ENCODE assay signal across 1 cellular context in genomic region chr14:104206281-104206904, GRCh38.
TF ChIP-seq lines count a peak whose summit lies in the region.

No MANE protein-coding gene starts in this region.

TF ChIP-seq in HEK293, 187 proteins besides CTCF, POLR2A, EP300 and RAD21 (continued from another document):
- TF ChIP-seq ZNF529 (tag by site-specific recombination; IDR thresholded peaks at IDR 0.05; ENCODE audit: insufficient replicate concordance) (no peak), ZNF391 (tag by site-specific recombination; IDR thresholded peaks at IDR 0.05; ENCODE audit: borderline replicate concordance, low read depth) (no peak), ZNF530 (tag by site-specific recombination; IDR thresholded peaks at IDR 0.05; ENCODE audit: low read depth) (no peak), GLIS2 (tag by site-specific recombination; IDR thresholded peaks at IDR 0.05) (0 out of 2 replicates have a peak, but pooled peaks have one; percentile 48), KLF17 (tag by site-specific recombination; IDR thresholded peaks at IDR 0.05) (peak; percentile 80; the same call in 1 of the 2 replicates), ZNF639 (tag by site-specific recombination; IDR thresholded peaks at IDR 0.05) (no peak), ZBTB20 (tag by site-specific recombination; IDR thresholded peaks at IDR 0.05) (peak; percentile 70), ZBTB1 (tag by site-specific recombination; IDR thresholded peaks at IDR 0.05) (no peak), ZNF623 (tag by site-specific recombination; IDR thresholded peaks at IDR 0.05) (no peak), ZSCAN18 (tag by site-specific recombination; IDR thresholded peaks at IDR 0.05) (no peak), ZNF311 (tag by site-specific recombination; IDR thresholded peaks at IDR 0.05; ENCODE audit: borderline replicate concordance) (no peak), YY2 (tag by site-specific recombination; IDR thresholded peaks at IDR 0.05) (no peak), ZBTB26 (tag by site-specific recombination; optimal IDR thresholded peaks at IDR 0.05) (peak; percentile 16), EGR2 (tag by site-specific recombination; IDR thresholded peaks at IDR 0.05; ENCODE audit: low read depth) (peak; percentile 68), ZNF335 (tag by site-specific recombination; conservative IDR thresholded peaks at IDR 0.05) (peak; percentile 62), ZNF600 (tag by site-specific recombination; IDR thresholded peaks at IDR 0.05) (peak; percentile 11; the same call in 1 of the 2 replicates), ZNF658 (tag by site-specific recombination; IDR thresholded peaks at IDR 0.05) (no peak), ZNF768 (tag by site-specific recombination; IDR thresholded peaks at IDR 0.05) (no peak), SALL2 (tag by site-specific recombination; IDR thresholded peaks at IDR 0.05; ENCODE audit: borderline replicate concordance) (no peak), ZNF280D (tag by site-specific recombination; IDR thresholded peaks at IDR 0.05) (no peak), HOXA7 (CRISPR knock-in tag; IDR thresholded peaks at IDR 0.05; ENCODE audit: borderline replicate concordance) (no peak), ZNF621 (tag by site-specific recombination; IDR thresholded peaks at IDR 0.05) (no peak), OSR2 (tag by site-specific recombination; IDR thresholded peaks at IDR 0.05) (peak; percentile 79), SP2 (tag by site-specific recombination; IDR thresholded peaks at IDR 0.05) (peak; percentile 53), BCL11A (tag by site-specific recombination; IDR thresholded peaks at IDR 0.05; ENCODE audit: low read depth) (no peak), ZNF174 (tag by site-specific recombination; IDR thresholded peaks at IDR 0.05) (no peak), FEZF1 (tag by site-specific recombination; IDR thresholded peaks at IDR 0.05) (peak; percentile 29; the same call in 1 of the 2 replicates), GLIS1 (tag by site-specific recombination; IDR thresholded peaks at IDR 0.05) (peak; percentile 86), ZNF433 (tag by site-specific recombination; IDR thresholded peaks at IDR 0.05; ENCODE audit: low read depth) (no peak), ZNF324 (tag by site-specific recombination; IDR thresholded peaks at IDR 0.05) (no peak), ZNF629 (tag by site-specific recombination; IDR thresholded peaks at IDR 0.05) (no peak), KLF1 (tag by site-specific recombination; IDR thresholded peaks at IDR 0.05) (peak; percentile 89), ZNF2 (tag by site-specific recombination; IDR thresholded peaks at IDR 0.05) (no peak), SCRT1 (tag by site-specific recombination; IDR thresholded peaks at IDR 0.05; ENCODE audit: borderline replicate concordance) (no peak), ZBTB17 (tag by site-specific recombination; IDR thresholded peaks at IDR 0.05) (peak; percentile 50), ZBTB8A (tag by site-specific recombination; IDR thresholded peaks at IDR 0.05) (peak; percentile 94), ZNF692 (tag by site-specific recombination; IDR thresholded peaks at IDR 0.05) (no peak), ZBTB21 (tag by site-specific recombination; IDR thresholded peaks at IDR 0.05) (no peak), ZNF610 (tag by site-specific recombination; IDR thresholded peaks at IDR 0.05; ENCODE audit: borderline replicate concordance) (no peak), ZNF10 (tag by site-specific recombination; IDR thresholded peaks at IDR 0.05) (no peak)
TF ChIP-seq in HEK293: peak in this region for 21.
